Comparison of ENCODE assay signal across 1 cellular context in the genomic region with DNA sequence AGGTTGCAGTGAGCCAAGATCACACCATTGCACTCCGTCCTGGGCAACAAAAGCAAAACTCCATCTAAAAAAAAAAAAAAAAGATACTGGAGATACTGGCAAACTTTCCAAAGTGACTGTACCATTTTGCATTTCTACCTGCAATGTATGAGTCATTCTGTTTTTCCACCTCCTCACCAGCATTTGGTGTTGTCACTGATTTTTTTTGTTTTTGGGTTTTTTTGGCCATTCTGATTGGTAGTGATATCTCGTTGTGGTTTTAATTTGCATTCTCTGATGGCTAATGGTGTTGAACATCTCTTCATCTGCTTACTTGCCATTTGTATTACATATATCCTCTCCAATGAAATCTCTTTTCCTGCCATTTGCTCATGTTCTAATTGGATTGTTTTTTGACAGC.
TF ChIP-seq lines count a peak whose summit lies in the region.

No MANE protein-coding gene starts in this region.

TF ChIP-seq in endothelial cell of umbilical vein, 7 proteins besides CTCF, POLR2A, EP300 and RAD21:
- TF ChIP-seq JUN (IDR thresholded peaks at IDR 0.05; ENCODE audit: borderline replicate concordance, insufficient read depth, insufficient read length, low read depth): peak; percentile 10
- no peak for TF ChIP-seq MYC (IDR thresholded peaks at IDR 0.05; ENCODE audit: low read depth, low read length)
